19 cellular contexts compared by ENCODE assay signal in genomic region chr2:38744399-38744780, GRCh38. TPM values are rescaled to one million over a fixed set of nuclear protein-coding genes. Genes with fewer than 3 reads are reported as not detected.
A peak's percentile ranks its signal among the peaks of the same experiment; 100 is the strongest.
DNase-seq lines count a peak whose midpoint lies in the region; ATAC-seq, FAIRE-seq and TF ChIP-seq lines count a peak whose summit lies in the region.
"Had no signal": no experiment of that assay in that cellular context is flagged by ENCODE, and none has a peak within 500 bp of the region (broad histone marks: within the 10 kb centered on the region; RNA-seq: fewer than 3 reads in every experiment).

No MANE protein-coding gene starts in this region.

- peaks cover 69% of the 10 kb centered on the region for H3K36me3 Mint-ChIP-seq in type B pancreatic cell

- no peak for TF ChIP-seq EP300 in K562 (IDR thresholded peaks at IDR 0.05; ENCODE audit: low read length)

- CTCF ChIA-PET in PC-9 (lab: Charles Lee) (interaction anchor here (0.6 kb wide), 1 partner anchor 163 kb away, joined by 3 read pairs; no protein-coding TSS in a partner anchor), K562 (lab: Yijun Ruan, JAX; ENCODE audit: low intra/inter-chr PET ratio) (no interaction called here)

- H3F3A ChIP-seq in PC-9 (ENCODE audit: insufficient read depth, low read depth), result peaks cover 88% of the 10 kb centered on the region

- DNase-seq in cardiac muscle cell (ENCODE audit: low read depth in 1 of 2, low spot score in 1 of 2) (no peak), left cardiac atrium (no peak), PC-9 (no peak), K562 (ENCODE audit: extremely low read depth in 1 of 4, low spot score in 3 of 4) (no peak), type B pancreatic cell (ENCODE audit: extremely low spot score, unreplicated experiment) (no peak), dorsolateral prefrontal cortex (no peak), NCI-H1417 (lab: John Stamatoyannopoulos, UW) (no peak)
- DNase-seq in stimulated activated CD4-positive, alpha-beta T cell treated with anti-CD3 and anti-CD28 coated beads, Interleukin-2, amount 100 ng/mL, for 48 hours, result no peak
- DNase-seq: DMS 273 treated with DMSO at 0.1 percent for 48 hours, midbrain, NCI-H1105, NCI-H2171, WERI-Rb-1 had no signal

- TF ChIP-seq RAD21 in K562 (CRISPR knock-in tag; conservative IDR thresholded peaks at IDR 0.05 in 1 of 2, IDR thresholded peaks at IDR 0.05 in 1 of 2), result no peak

- peaks cover 38% of the 10 kb centered on the region for H3K4me1 ChIP-seq in cardiac muscle cell (ENCODE audit: low read depth)
- H3K4me1 ChIP-seq in PC-9 (replicated peaks; ENCODE audit: insufficient read depth), result peaks cover 23% of the 10 kb centered on the region
- peaks cover 0 to 21% of the 10 kb centered on the region in 2 experiments; a peak in 2 of 5 replicates for H3K4me1 ChIP-seq in K562 (replicated peaks in 1 of 2; ENCODE audit: control insufficient read depth in 2 of 2, insufficient read depth in 2 of 2, low read length in 2 of 2)

- H4K20me1 ChIP-seq in PC-9 (ENCODE audit: insufficient read depth), result peaks cover 88% of the 10 kb centered on the region
- peaks cover 26% of the 10 kb centered on the region for H4K20me1 ChIP-seq in K562 (replicated peaks; ENCODE audit: control insufficient read depth, insufficient read depth, low read length)

- no peaks in the 10 kb centered on the region for H3K27me3 Mint-ChIP-seq in type B pancreatic cell
- H3K27me3 Mint-ChIP-seq: stimulated activated memory B cell treated with anti-CD40 and anti-IgM and Interleukin-4, amounts not matched to agents 10 μg/mL and 1 μg/mL and 100 μg/mL, for 72 hours had no signal

- H3K79me2 ChIP-seq in PC-9 (ENCODE audit: low read depth) (peaks cover 55% of the 10 kb centered on the region), K562 (ENCODE audit: control insufficient read depth, insufficient read depth, low read length) (peaks cover 53% of the 10 kb centered on the region)

- H3K4me3 Mint-ChIP-seq in type B pancreatic cell, result no peak overlapping the region
- H3K4me3 Mint-ChIP-seq: stimulated activated memory B cell treated with anti-CD40 and anti-IgM and Interleukin-4, amounts not matched to agents 10 μg/mL and 1 μg/mL and 100 μg/mL, for 72 hours had no signal

- no peaks in the 10 kb centered on the region for H3K9me3 Mint-ChIP-seq in type B pancreatic cell
- H3K9me3 Mint-ChIP-seq: stimulated activated memory B cell treated with anti-CD40 and anti-IgM and Interleukin-4, amounts not matched to agents 10 μg/mL and 1 μg/mL and 100 μg/mL, for 72 hours had no signal

- no peak overlapping the region for H3K4me2 ChIP-seq in PC-9
- H3K4me2 ChIP-seq in K562 (ENCODE audit: insufficient read depth, low read length), result no peak overlapping the region

- H3K9me1 ChIP-seq in K562 (ENCODE audit: control insufficient read depth, insufficient read depth, low read length), result no peaks in the 10 kb centered on the region

- peaks cover 54% of the 10 kb centered on the region for H3K36me3 ChIP-seq in cardiac muscle cell
- peaks cover 61% of the 10 kb centered on the region for H3K36me3 ChIP-seq in PC-9 (ENCODE audit: low read depth)
- H3K36me3 ChIP-seq in K562 (ENCODE audit: control insufficient read depth, insufficient read depth, low read length), result peaks cover 84% of the 10 kb centered on the region

- H3K9me2 ChIP-seq in PC-9 (ENCODE audit: insufficient read depth), result no peaks in the 10 kb centered on the region

- 46% methylated on average over 2 of the region's 2 CpGs for WGBS in K562 (ENCODE audit: insufficient coverage, low coverage, missing lambda C conversion rate)

- H3K9me3 ChIP-seq in cardiac muscle cell (ENCODE audit: low read depth) (no peaks in the 10 kb centered on the region), PC-9 (ENCODE audit: insufficient read depth, low read depth) (no peaks in the 10 kb centered on the region), K562 (replicated peaks; ENCODE audit: control insufficient read depth, insufficient read depth, low read depth, low read length) (peaks cover 3% of the 10 kb centered on the region; the same call in 1 of the 2 replicates)
- H3K9me3 ChIP-seq: ascending aorta had no signal

- FAIRE-seq in K562 (lab: Jason Lieb, UNC), result no peak
- FAIRE-seq: urothelium cell line had no signal

- TF ChIP-seq CTCF in cardiac muscle cell (IDR thresholded peaks at IDR 0.05; ENCODE audit: low read depth, low read length) (no peak), PC-9 (conservative IDR thresholded peaks at IDR 0.05) (no peak), K562 (IDR thresholded peaks at IDR 0.05 in 2 of 3, conservative IDR thresholded peaks at IDR 0.05 in 1 of 3; ENCODE audit: insufficient read depth in 2 of 3, low read depth in 1 of 3, low read length in 3 of 3) (no peak), type B pancreatic cell (conservative IDR thresholded peaks at IDR 0.05) (no peak), dorsolateral prefrontal cortex (IDR thresholded peaks at IDR 0.05 in 54 of 56, conservative IDR thresholded peaks at IDR 0.05 in 2 of 56; ENCODE audit: low read depth in 1 of 56, partially characterized antibody in 56 of 56) (no peak)

- intact Hi-C loops in left cardiac atrium (cut with DNase I) (loop anchor here in 1 of 2 donors (1.0 to 5.0 kb wide), 2 partner anchors 15 to 162 kb away; no protein-coding TSS in a partner anchor), PC-9 (cut with micrococcal nuclease; ENCODE audit: unreplicated experiment) (loop anchor here (5.0 kb wide), 3 partner anchors 162 to 762 kb away; no protein-coding TSS in a partner anchor), K562 (cut with micrococcal nuclease) (loop anchor here (5.0 to 10.0 kb wide), 2 partner anchors 427 to 480 kb away; no protein-coding TSS in a partner anchor), dorsolateral prefrontal cortex (cut with DNase I) (loop anchor here (5.0 kb wide), 2 partner anchors 142 to 427 kb away; partner anchors contain the start of gene HNRNPLL (in 1 of the 2))

- peak overlapping the region; percentile 11 for H3K27ac ChIP-seq in cardiac muscle cell
- 0 out of 2 replicates have a peak overlapping the region, but pooled peaks have one; percentile 17 for H3K27ac ChIP-seq in PC-9
- no peak overlapping the region for H3K27ac ChIP-seq in K562 (ENCODE audit: extremely low read depth, low read depth, low read length)
- H3K27ac ChIP-seq in dorsolateral prefrontal cortex, result peak overlapping the region in 1 of 59 donors; percentile 3
- H3K27ac ChIP-seq: ascending aorta, coronary artery, skin epidermis, WERI-Rb-1 had no signal

- BruUV-seq in PC-9 (replicated peaks; lab: Mats Ljungman, UMichigan) (no TSS peak), K562 (replicated peaks; lab: Mats Ljungman, UMichigan) (no TSS peak)

- H3K27me3 ChIP-seq in cardiac muscle cell (no peaks in the 10 kb centered on the region), PC-9 (ENCODE audit: insufficient read depth, low read depth) (no peaks in the 10 kb centered on the region), K562 (ENCODE audit: control insufficient read depth in 2 of 2, insufficient read depth in 2 of 2, low read length in 2 of 2) (no peaks in the 10 kb centered on the region), dorsolateral prefrontal cortex (no peaks in the 10 kb centered on the region)
- H3K27me3 ChIP-seq: ascending aorta had no signal

- ATAC-seq in left cardiac atrium, result no peak
- peak; percentile 7 for ATAC-seq in K562
- ATAC-seq: esophagus mucosa; stimulated activated memory B cell treated with anti-CD40 and anti-IgM and Interleukin-4, amounts not matched to agents 10 μg/mL and 1 μg/mL and 100 μg/mL, for 72 hours had no signal

- H3K27ac Mint-ChIP-seq in type B pancreatic cell, result peak overlapping the region; percentile 63
- H3K27ac Mint-ChIP-seq: stimulated activated memory B cell treated with anti-CD40 and anti-IgM and Interleukin-4, amounts not matched to agents 10 μg/mL and 1 μg/mL and 100 μg/mL, for 72 hours had no signal

- TF ChIP-seq POLR2A in K562 (conservative IDR thresholded peaks at IDR 0.05), result peak; percentile 10

- peaks cover 28% of the 10 kb centered on the region for H3K4me1 Mint-ChIP-seq in type B pancreatic cell (ENCODE audit: unreplicated experiment)

- no peak overlapping the region for H2AFZ ChIP-seq in PC-9
- no peak overlapping the region for H2AFZ ChIP-seq in K562 (ENCODE audit: low read depth, low read length)

- POLR2A ChIA-PET in PC-9 (lab: Charles Lee; ENCODE audit: unreplicated experiment), result interaction anchor here (0.7 kb wide), 1 partner anchor 345 kb away, joined by 24 read pairs; no protein-coding TSS in a partner anchor
- POLR2A ChIA-PET in K562 (lab: Yijun Ruan, JAX), result interaction anchor here (0.7 to 3.9 kb wide), 10 partner anchors 10 to 427 kb away, joined by 3 to 22 read pairs (median 5); partner anchors contain the start of genes DHX57 and MORN2

- H3K4me3 ChIP-seq in cardiac muscle cell, result no peak overlapping the region
- H3K4me3 ChIP-seq in PC-9, result no peak overlapping the region
- H3K4me3 ChIP-seq in K562, result no peak overlapping the region
- H3K4me3 ChIP-seq in dorsolateral prefrontal cortex, result peak overlapping the region in 1 of 59 donors; percentile 18
- H3K4me3 ChIP-seq: ascending aorta, coronary artery, skin epidermis had no signal

- in situ Hi-C loops in K562 (cut with MboI), result loop anchor here (10.0 to 25.0 kb wide), 2 partner anchors 420 to 757 kb away; no protein-coding TSS in a partner anchor

- H3K9ac ChIP-seq in K562 (ENCODE audit: insufficient read depth in 1 of 2, low read depth in 2 of 2, low read length in 2 of 2), result no peak overlapping the region

RNA-seq across cellular contexts. Expression of gene SRSF7, which starts 6.8 kb away (rescaled TPM):
- total RNA-seq in cardiac muscle cell (79.6 and 118 TPM in 2 replicates), left cardiac atrium (10 to 100 TPM; 57.6 to 85.8 TPM), PC-9 (2021) (110 and 111 TPM in 2 replicates), K562 (2014; rRNA removed) (219 and 241 TPM in 2 replicates), K562 (2014; rRNA removed; fragmentation: Illumina TruSeq; extraction: Trizol) (336 and 371 TPM in 2 replicates), K562 (2015; rRNA removed; fragmentation: Illumina TruSeq; extraction: Trizol) (393 and 420 TPM in 2 replicates), K562 (2021) (293 and 315 TPM in 2 replicates), type B pancreatic cell (ENCODE audit: low replicate concordance) (176 and 248 TPM in 2 replicates), dorsolateral prefrontal cortex (100 to 1,000 TPM in 28 of 120 experiments, 10 to 100 TPM in 92; 66.9 to 135 (median 93.8) TPM)
- polyA plus RNA-seq in cardiac muscle cell (136 and 179 TPM in 2 replicates), K562 (2011; rRNA removed) (519 and 726 TPM in 2 replicates), K562 (2014; fragmentation: Illumina TruSeq; extraction: Trizol) (316 and 323 TPM in 2 replicates), K562 (2014; fragmentation: Nextera tagmentation; extraction: Ambion mirVana) (100 to 1,000 TPM; 696 to 706 TPM), K562 (2014; rRNA removed) (375 and 380 TPM in 2 replicates)
- 208 and 463 TPM in 2 replicates for total RNA-seq in K562 (2011; cell fraction: chromatin; rRNA removed; ENCODE audit: low replicate concordance)
- total RNA-seq in K562 (2011; cell fraction: nucleolus; rRNA removed), result 149 and 153 TPM in 2 replicates
- 214 TPM in 2 replicates for total RNA-seq in K562 (2011; cell fraction: nucleoplasm; rRNA removed)
- 154 and 268 TPM in 2 replicates for polyA plus RNA-seq in K562 (2011; cell fraction: cytosol; rRNA removed)
- polyA plus RNA-seq in K562 (2011; cell fraction: nucleus; rRNA removed), result 495 and 660 TPM in 2 replicates
- 248 and 386 TPM in 2 replicates for polyA plus RNA-seq in K562 (2012)
- 547 and 760 TPM in 2 replicates for polyA minus RNA-seq in K562 (2011; rRNA and poly(A)+ RNA removed)
- polyA minus RNA-seq in K562 (2011; cell fraction: cytosol; rRNA and poly(A)+ RNA removed), result 130 and 176 TPM in 2 replicates
- polyA minus RNA-seq in K562 (2011; cell fraction: nucleus; rRNA and poly(A)+ RNA removed), result 174 and 299 TPM in 2 replicates

RNA-seq across cellular contexts. Expression of gene GEMIN6, which starts 33.6 kb away (rescaled TPM):
- total RNA-seq in cardiac muscle cell, result 8.8 and 10.5 TPM in 2 replicates
- 18.0 and 18.5 TPM in 2 replicates for polyA plus RNA-seq in cardiac muscle cell
- total RNA-seq in left cardiac atrium, result 1 to 10 TPM; 7.3 to 8.4 TPM
- total RNA-seq in PC-9 (2021), result 15.9 and 19.1 TPM in 2 replicates
- 5.5 and 7.4 TPM in 2 replicates for total RNA-seq in K562 (2011; cell fraction: chromatin; rRNA removed; ENCODE audit: low replicate concordance)
- total RNA-seq in K562 (2011; cell fraction: nucleolus; rRNA removed), result 3.2 TPM in 2 replicates
- 4.1 and 8.1 TPM in 2 replicates for total RNA-seq in K562 (2011; cell fraction: nucleoplasm; rRNA removed)
- 12.3 and 18.3 TPM in 2 replicates for total RNA-seq in K562 (2014; rRNA removed)
- 31.6 and 32.4 TPM in 2 replicates for total RNA-seq in K562 (2014; rRNA removed; fragmentation: Illumina TruSeq; extraction: Trizol)
- total RNA-seq in K562 (2015; rRNA removed; fragmentation: Illumina TruSeq; extraction: Trizol), result 20.3 and 21.8 TPM in 2 replicates
- 15.9 and 19.3 TPM in 2 replicates for total RNA-seq in K562 (2021)
- 18.0 and 28.4 TPM in 2 replicates for polyA plus RNA-seq in K562 (2011; rRNA removed)
- polyA plus RNA-seq in K562 (2011; cell fraction: cytosol; rRNA removed), result 6.1 and 10.2 TPM in 2 replicates
- 3.8 and 6.4 TPM in 2 replicates for polyA plus RNA-seq in K562 (2011; cell fraction: nucleus; rRNA removed)
- polyA plus RNA-seq in K562 (2012), result 6.1 and 13.3 TPM in 2 replicates
- polyA plus RNA-seq in K562 (2014; fragmentation: Illumina TruSeq; extraction: Trizol), result 12.0 and 12.5 TPM in 2 replicates
- polyA plus RNA-seq in K562 (2014; fragmentation: Nextera tagmentation; extraction: Ambion mirVana), result 10 to 100 TPM; 48.5 to 58.6 TPM
- 14.5 and 17.4 TPM in 2 replicates for polyA plus RNA-seq in K562 (2014; rRNA removed)
- 9.7 and 11.4 TPM in 2 replicates for polyA minus RNA-seq in K562 (2011; rRNA and poly(A)+ RNA removed)
- 4.4 and 6.8 TPM in 2 replicates for polyA minus RNA-seq in K562 (2011; cell fraction: cytosol; rRNA and poly(A)+ RNA removed)
- 0.81 and 2.4 TPM in 2 replicates for polyA minus RNA-seq in K562 (2011; cell fraction: nucleus; rRNA and poly(A)+ RNA removed)
- 16.2 and 19.9 TPM in 2 replicates for total RNA-seq in type B pancreatic cell (ENCODE audit: low replicate concordance)
- total RNA-seq in dorsolateral prefrontal cortex, result 10 to 100 TPM in 83 of 120 experiments, 1 to 10 TPM in 37; 6.5 to 19.1 (median 11.1) TPM
